20 cellular contexts compared by ENCODE assay signal in genomic region chr3:32868719-32869512, GRCh38. TPM values are rescaled to one million over a fixed set of nuclear protein-coding genes. Genes with fewer than 3 reads are reported as not detected.
"Had no signal": no experiment of that assay in that cellular context is flagged by ENCODE, and none has a peak within 500 bp of the region (broad histone marks: within the 10 kb centered on the region; RNA-seq: fewer than 3 reads in every experiment).

No MANE protein-coding gene starts in this region.

- FAIRE-seq: keratinocyte had no signal

- H3K27ac Mint-ChIP-seq: activated naive CD8-positive, alpha-beta T cell; memory B cell; natural killer cell; stimulated activated naive CD8-positive, alpha-beta T cell treated with anti-CD3 and anti-CD28 coated beads, Interleukin-15, amount 100 ng/mL, for 72 hours had no signal

- H3K4me1 ChIP-seq: left ventricle myocardium inferior had no signal

- H3K36me3 ChIP-seq: brain microvascular endothelial cell, left ventricle myocardium inferior, sigmoid colon, spleen, upper lobe of left lung had no signal

- H3K27me3 Mint-ChIP-seq: activated naive CD8-positive, alpha-beta T cell; memory B cell had no signal

- DNase-seq: activated CD4-positive, alpha-beta T cell treated with anti-CD3 and anti-CD28 coated beads, Interleukin-2, amount 50 U/mL, for 1 hour; activated CD8-positive, alpha-beta memory T cell treated with anti-CD3 and anti-CD28 coated beads for 24 hours; activated gamma-delta T cell treated with Interleukin-2 at 50 U/mL for 16 hours; brain microvascular endothelial cell; cortex of kidney; effector memory CD4-positive, alpha-beta T cell; foreskin melanocyte; head of caudate nucleus; left ventricle myocardium inferior; natural killer cell; sigmoid colon; spleen; stimulated activated naive CD8-positive, alpha-beta T cell treated with anti-CD3 and anti-CD28 coated beads, Interleukin-15, amount 100 ng/mL, for 72 hours; T-helper 2 cell had no signal

- H3K4me3 Mint-ChIP-seq: activated naive CD8-positive, alpha-beta T cell; memory B cell; natural killer cell; stimulated activated naive CD8-positive, alpha-beta T cell treated with anti-CD3 and anti-CD28 coated beads, Interleukin-15, amount 100 ng/mL, for 72 hours had no signal

- H3K27me3 ChIP-seq: brain microvascular endothelial cell, sigmoid colon, spleen, upper lobe of left lung had no signal

- H3K9me3 ChIP-seq: left ventricle myocardium inferior, sigmoid colon, spleen, upper lobe of left lung had no signal

- H3K27ac ChIP-seq: brain microvascular endothelial cell, epithelial cell of prostate, left ventricle myocardium inferior, sigmoid colon, spleen, upper lobe of left lung had no signal

- H3K36me3 Mint-ChIP-seq: activated naive CD8-positive, alpha-beta T cell; memory B cell; natural killer cell had no signal

- ATAC-seq: natural killer cell; stimulated activated naive CD8-positive, alpha-beta T cell treated with anti-CD3 and anti-CD28 coated beads, Interleukin-15, amount 100 ng/mL, for 72 hours had no signal

- H3K9me3 Mint-ChIP-seq: memory B cell; natural killer cell; stimulated activated naive CD8-positive, alpha-beta T cell treated with anti-CD3 and anti-CD28 coated beads, Interleukin-15, amount 100 ng/mL, for 72 hours had no signal

- H3K4me1 Mint-ChIP-seq: memory B cell; natural killer cell; stimulated activated naive CD8-positive, alpha-beta T cell treated with anti-CD3 and anti-CD28 coated beads, Interleukin-15, amount 100 ng/mL, for 72 hours had no signal

- H3K4me3 ChIP-seq: left ventricle myocardium inferior, sigmoid colon, spleen, upper lobe of left lung had no signal

RNA-seq across cellular contexts. Expression of gene TRIM71, which starts 51.1 kb away (rescaled TPM):
- total RNA-seq: left ventricle myocardium inferior, osteocyte, sigmoid colon had no signal
- polyA plus RNA-seq: keratinocyte, sigmoid colon had no signal
